8 cellular contexts compared by ENCODE assay signal in genomic region chr3:128728521-128728920, GRCh38. TPM values are rescaled to one million over a fixed set of nuclear protein-coding genes. Genes with fewer than 3 reads are reported as not detected.
DNase-seq lines count a peak whose midpoint lies in the region; TF ChIP-seq lines count a peak whose summit lies in the region.
"Not testable (repeated sequence)": the region's sequence is repeated elsewhere in the genome, so short reads cannot be mapped to it uniquely, and the experiment has no call there.

No MANE protein-coding gene starts in this region.

- in situ Hi-C loops in brain microvascular endothelial cell (cut with HindIII; ENCODE audit: low pct_ligation_motif_present, low sequenced_read_pairs) = not testable (repeated sequence)

- CTCF ChIA-PET in Caco-2 (lab: Charles Lee) = not testable (repeated sequence)
- CTCF ChIA-PET in activated CD4-positive, alpha-beta T cell treated with anti-CD3 and anti-CD28 coated beads, Interleukin-2, amount 10 ng/mL, durations not matched to agents 7 days and 5 days (lab: Charles Lee) = interaction anchor here (0.9 to 1.5 kb wide), 4 partner anchors 12 to 79 kb away, joined by 3 to 5 read pairs (median 4); no protein-coding TSS in a partner anchor

- H3K4me1 Mint-ChIP-seq in Caco-2 (ENCODE audit: low read depth, unreplicated experiment) = peaks cover 13% of the 10 kb centered on the region
- H3K4me1 Mint-ChIP-seq in activated CD4-positive, alpha-beta T cell treated with anti-CD3 and anti-CD28 coated beads, Interleukin-2, amount 10 ng/mL, durations not matched to agents 7 days and 5 days = peaks cover 70% of the 10 kb centered on the region
- H3K4me1 Mint-ChIP-seq in mesothelial cell of epicardium = peaks cover 43% of the 10 kb centered on the region

- H3K27me3 Mint-ChIP-seq in Caco-2 (ENCODE audit: insufficient read depth, unreplicated experiment); activated CD4-positive, alpha-beta T cell treated with anti-CD3 and anti-CD28 coated beads, Interleukin-2, amount 10 ng/mL, durations not matched to agents 7 days and 5 days; mesothelial cell of epicardium (ENCODE audit: low read depth): not testable (repeated sequence)

- H3K4me1 ChIP-seq in Caco-2 = peaks cover 20% of the 10 kb centered on the region
- peaks cover 49% of the 10 kb centered on the region for H3K4me1 ChIP-seq in OCI-LY1 (ENCODE audit: insufficient read depth, low read length, severe bottlenecking)
- peaks cover 0 to 67% (median 62%) of the 10 kb centered on the region in 4 donors for H3K4me1 ChIP-seq in sigmoid colon
- H3K4me1 ChIP-seq in vagina = peaks cover 73% of the 10 kb centered on the region

- peaks cover 74% of the 10 kb centered on the region for H3K79me2 ChIP-seq in OCI-LY1 (ENCODE audit: insufficient read depth, low read length)

- TF ChIP-seq EP300 in sigmoid colon (IDR thresholded peaks at IDR 0.05) = not testable (repeated sequence)

- 92 to 95% methylated on average over 13 of the region's 13 CpGs for WGBS in sigmoid colon, 2 donors

- H3K36me3 ChIP-seq in Caco-2 (ENCODE audit: control insufficient read depth, insufficient read depth, low read length); brain microvascular endothelial cell (replicated peaks); sigmoid colon; vagina: not testable (repeated sequence)
- H3K36me3 ChIP-seq in OCI-LY1 (ENCODE audit: insufficient read depth, low read length) = peaks cover 22% of the 10 kb centered on the region

- BruUV-seq in Caco-2 (replicated peaks; lab: Mats Ljungman, UMichigan) = not testable (repeated sequence)

- H3K27me3 ChIP-seq in Caco-2 (replicated peaks; ENCODE audit: control insufficient read depth, insufficient read depth, low read length); OCI-LY1 (ENCODE audit: insufficient read depth, low read length); brain microvascular endothelial cell (replicated peaks); sigmoid colon; vagina: not testable (repeated sequence)

- H3K27ac Mint-ChIP-seq in Caco-2 (ENCODE audit: unreplicated experiment) = not testable (repeated sequence)
- H3K27ac Mint-ChIP-seq in activated CD4-positive, alpha-beta T cell treated with anti-CD3 and anti-CD28 coated beads, Interleukin-2, amount 10 ng/mL, durations not matched to agents 7 days and 5 days = peak overlapping the region; percentile 27
- peak overlapping the region; percentile 66 for H3K27ac Mint-ChIP-seq in mesothelial cell of epicardium

- H2AFZ ChIP-seq in OCI-LY1 (ENCODE audit: low read length) = not testable (repeated sequence)

- not testable (repeated sequence) for DNase-seq in Caco-2; activated CD4-positive, alpha-beta T cell treated with anti-CD3 and anti-CD28 coated beads, Interleukin-2, amount 10 ng/mL, durations not matched to agents 7 days and 5 days; brain microvascular endothelial cell; fibroblast of pulmonary artery (ENCODE audit: low read depth); mesothelial cell of epicardium (ENCODE audit: low spot score in 2 of 2, unreplicated experiment in 2 of 2); sigmoid colon; vagina (ENCODE audit: extremely low spot score in 2 of 2)

- H3K4me3 ChIP-seq in Caco-2 (ENCODE audit: low read depth, low read length) = not testable (repeated sequence)
- peak overlapping the region; percentile 92 for H3K4me3 ChIP-seq in OCI-LY1 (ENCODE audit: low read depth, low read length, poor library complexity, severe bottlenecking)
- H3K4me3 ChIP-seq in brain microvascular endothelial cell (ENCODE audit: low read depth, low read length) = peak overlapping the region; percentile 5
- peak overlapping the region; percentile 90 for H3K4me3 ChIP-seq in fibroblast of pulmonary artery (replicated peaks; ENCODE audit: low read depth, low read length)
- H3K4me3 ChIP-seq in sigmoid colon = peak overlapping the region in 1 of 4 donors; percentile 99
- H3K4me3 ChIP-seq in vagina = peak overlapping the region; percentile 5 to 98

- intact Hi-C loops in Caco-2 (cut with micrococcal nuclease; ENCODE audit: unreplicated experiment) (loop anchor here (10.0 kb wide), 1 partner anchor 66 kb away; no protein-coding TSS in a partner anchor), sigmoid colon (cut with DNase I) (loop anchor here (5.0 kb wide), 1 partner anchor 111 kb away; no protein-coding TSS in a partner anchor)
- intact Hi-C loops in vagina (cut with DNase I) = not testable (repeated sequence)

- peak overlapping the region; percentile 93 for H3K4me2 ChIP-seq in OCI-LY1 (ENCODE audit: low read length)

- not testable (repeated sequence) for TF ChIP-seq POLR2A in sigmoid colon (IDR thresholded peaks at IDR 0.05); vagina (IDR thresholded peaks at IDR 0.05)

- H3K36me3 Mint-ChIP-seq in Caco-2 (ENCODE audit: insufficient read depth, unreplicated experiment) = peaks cover 27% of the 10 kb centered on the region
- peaks cover 32% of the 10 kb centered on the region for H3K36me3 Mint-ChIP-seq in activated CD4-positive, alpha-beta T cell treated with anti-CD3 and anti-CD28 coated beads, Interleukin-2, amount 10 ng/mL, durations not matched to agents 7 days and 5 days (ENCODE audit: low read depth)
- not testable (repeated sequence) for H3K36me3 Mint-ChIP-seq in mesothelial cell of epicardium

- H3K9me3 ChIP-seq in Caco-2; OCI-LY1 (ENCODE audit: low read length); sigmoid colon; vagina: not testable (repeated sequence)

- not testable (repeated sequence) for H3K27ac ChIP-seq in OCI-LY1 (ENCODE audit: low read depth, low read length, poor library complexity, severe bottlenecking); brain microvascular endothelial cell; vagina
- H3K27ac ChIP-seq in sigmoid colon = peak overlapping the region in 3 of 4 donors; percentile 3 to 99 (median 99)

- TF ChIP-seq CTCF in Caco-2 (IDR thresholded peaks at IDR 0.05; ENCODE audit: insufficient read depth in 1 of 2, low read depth in 1 of 2, low read length in 1 of 2, severe bottlenecking in 1 of 2, unreplicated experiment in 1 of 2); OCI-LY1 (IDR thresholded peaks at IDR 0.05; ENCODE audit: low read length); brain microvascular endothelial cell (IDR thresholded peaks at IDR 0.05; ENCODE audit: low read depth, low read length, missing control alignments); fibroblast of pulmonary artery (IDR thresholded peaks at IDR 0.05; ENCODE audit: low read length, missing control alignments); mesothelial cell of epicardium (IDR thresholded peaks at IDR 0.05; ENCODE audit: unreplicated experiment); sigmoid colon (IDR thresholded peaks at IDR 0.05); vagina (IDR thresholded peaks at IDR 0.05): not testable (repeated sequence)

- not testable (repeated sequence) for H3K9me3 Mint-ChIP-seq in Caco-2 (ENCODE audit: unreplicated experiment); activated CD4-positive, alpha-beta T cell treated with anti-CD3 and anti-CD28 coated beads, Interleukin-2, amount 10 ng/mL, durations not matched to agents 7 days and 5 days; mesothelial cell of epicardium

- peak overlapping the region; percentile 91 for H3K4me3 Mint-ChIP-seq in Caco-2 (ENCODE audit: unreplicated experiment)
- not testable (repeated sequence) for H3K4me3 Mint-ChIP-seq in activated CD4-positive, alpha-beta T cell treated with anti-CD3 and anti-CD28 coated beads, Interleukin-2, amount 10 ng/mL, durations not matched to agents 7 days and 5 days
- H3K4me3 Mint-ChIP-seq in mesothelial cell of epicardium = peak overlapping the region; percentile 8

- POLR2A ChIA-PET in Caco-2 (lab: Charles Lee); activated CD4-positive, alpha-beta T cell treated with anti-CD3 and anti-CD28 coated beads, Interleukin-2, amount 10 ng/mL, durations not matched to agents 7 days and 5 days (lab: Charles Lee): not testable (repeated sequence)

- not testable (repeated sequence) for H4K20me1 ChIP-seq in OCI-LY1 (ENCODE audit: insufficient read depth, low read length)

- not testable (repeated sequence) for H3K9me2 ChIP-seq in OCI-LY1 (ENCODE audit: low read depth, low read length)

- peak overlapping the region; percentile 3; the same call in 1 of the 2 replicates for H3K9ac ChIP-seq in OCI-LY1 (ENCODE audit: low read length)

- not testable (repeated sequence) for H3F3A ChIP-seq in OCI-LY1 (ENCODE audit: insufficient read depth, low read length)

RNA-seq across cellular contexts. Expression of gene RAB7A, which starts 2.5 kb away (rescaled TPM):
- total RNA-seq in Caco-2 (2022) (262 and 284 TPM in 2 replicates), mesothelial cell of epicardium (133 to 136 TPM (median 135 TPM) in 3 replicates), sigmoid colon (10 to 100 TPM; 73.6 to 100.0 (median 86.8) TPM), vagina (122 TPM)
- total RNA-seq in activated CD4-positive, alpha-beta T cell treated with anti-CD3 and anti-CD28 coated beads, Interleukin-2, amount 10 ng/mL, durations not matched to agents 7 days and 5 days = 100 to 1,000 TPM; 226 to 264 TPM
- 100 to 1,000 TPM; 159 to 275 (median 172) TPM for polyA plus RNA-seq in sigmoid colon
